Comparison of ENCODE assay signal across 8 cellular contexts in the genomic region with DNA sequence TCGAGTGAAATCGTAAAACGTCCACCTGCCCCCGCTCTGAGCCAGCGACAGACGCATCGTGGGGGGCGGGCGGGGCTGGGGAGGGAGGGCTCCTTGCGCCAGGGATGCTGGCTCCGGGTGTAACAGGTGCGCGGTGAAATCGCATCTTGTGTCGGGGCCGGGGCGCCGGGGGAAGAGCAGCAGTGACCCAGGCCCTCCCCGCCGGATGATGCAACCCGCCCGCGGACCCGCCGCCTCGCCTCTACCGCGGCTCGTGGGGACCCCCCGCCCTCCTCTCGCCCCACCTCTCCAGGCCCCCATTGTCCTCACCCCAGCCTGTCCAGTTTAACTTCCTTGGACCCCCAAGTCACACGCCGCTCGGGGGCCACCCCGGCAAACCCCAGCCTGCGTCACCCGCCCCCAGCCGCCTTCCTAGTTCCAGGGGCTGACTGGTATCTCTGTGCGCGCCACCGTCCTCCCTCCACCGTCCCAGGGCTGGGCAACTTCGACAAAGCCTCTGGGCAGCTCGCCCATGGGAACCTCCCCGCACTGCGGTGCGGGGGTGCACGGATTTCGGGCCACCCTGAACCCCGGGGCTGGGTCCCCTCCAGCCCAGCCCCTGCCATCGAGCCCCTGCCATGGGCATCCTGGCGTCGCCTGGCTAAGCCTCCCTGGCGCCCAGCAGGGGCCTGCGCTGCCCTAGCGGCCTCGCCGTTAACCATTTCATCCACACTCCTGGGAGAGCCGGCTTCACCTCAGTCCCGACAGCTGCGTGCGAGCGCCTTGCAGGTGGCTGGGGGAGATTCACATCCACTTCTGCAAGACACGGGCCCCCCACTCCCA. TPM values are rescaled to one million over a fixed set of nuclear protein-coding genes. Genes with fewer than 3 reads are reported as not detected.
A peak's percentile ranks its signal among the peaks of the same experiment; 100 is the strongest.
DNase-seq lines count a peak whose midpoint lies in the region; ATAC-seq and TF ChIP-seq lines count a peak whose summit lies in the region.

No MANE protein-coding gene starts in this region.

- H3K27me3 ChIP-seq in ectodermal cell (ENCODE audit: control insufficient read depth, insufficient read depth, low read length, poor library complexity, severe bottlenecking) (peaks cover 70% of the 10 kb centered on the region), colonic mucosa (peaks cover 54% of the 10 kb centered on the region)

- TF ChIP-seq CTCF in HEK293 (tag by site-specific recombination; IDR thresholded peaks at IDR 0.05): peak; percentile 83
- TF ChIP-seq CTCF in colonic mucosa (IDR thresholded peaks at IDR 0.05): no peak
- TF ChIP-seq CTCF in CD14-positive monocyte (IDR thresholded peaks at IDR 0.05): no peak

- peaks cover 47 to 85% (median 75%) of the 10 kb centered on the region in 3 donors for H3K27me3 Mint-ChIP-seq in CD14-positive monocyte (ENCODE audit: low read depth in 3 of 3)

- H3K4me1 Mint-ChIP-seq in CD14-positive monocyte: no peaks in the 10 kb centered on the region

- H3K27ac ChIP-seq in HEK293 (ENCODE audit: extremely low read depth, low read depth, low read length) (peak overlapping the region; percentile 73; the same call in 1 of the 2 replicates), ectodermal cell (ENCODE audit: insufficient read depth, low read depth, low read length, poor library complexity, severe bottlenecking) (peak overlapping the region; percentile 12), colonic mucosa (no peak overlapping the region)

- intact Hi-C loops in posterior cingulate gyrus (cut with DNase I): loop anchor here (10.0 kb wide), 1 partner anchor 256 kb away; the partner anchor contains the start of genes DUSP28 and RNPEPL1
- intact Hi-C loops in colonic mucosa (cut with DNase I): no loop called here
- intact Hi-C loops in CD14-positive monocyte (cut with micrococcal nuclease): no loop called here

- POLR2A ChIA-PET in HEK293 (lab: Yijun Ruan, JAX): interaction anchor here (0.9 to 1.4 kb wide), 4 partner anchors 11 to 21 kb away, joined by 3 to 5 read pairs (median 3); no protein-coding TSS in a partner anchor

- ATAC-seq in GM21423 (IDR thresholded peaks at IDR 0.05; ENCODE audit: unreplicated experiment): no peak

- no peak overlapping the region for H3K27ac Mint-ChIP-seq in CD14-positive monocyte

- WGBS in ectodermal cell, 2 experiments: 0% methylated on average over 64 of the region's 64 CpGs

- H3K36me3 ChIP-seq in HEK293 (ENCODE audit: control insufficient read depth in 2 of 2, insufficient read depth in 1 of 2, low read length in 2 of 2) (peaks cover 0 to 5% of the 10 kb centered on the region in 2 experiments; a peak in 1 of 3 replicates), ectodermal cell (ENCODE audit: control insufficient read depth, insufficient read depth, low read length) (no peaks in the 10 kb centered on the region), colonic mucosa (no peaks in the 10 kb centered on the region)

- H3K4me3 ChIP-seq in HEK293 (ENCODE audit: low read depth, low read length): peak overlapping the region; percentile 52
- H3K4me3 ChIP-seq in ectodermal cell (ENCODE audit: insufficient read depth, low read depth, low read length): peak overlapping the region; percentile 54
- no peak overlapping the region for H3K4me3 ChIP-seq in colonic mucosa

- CTCF ChIA-PET in HEK293 (lab: Yijun Ruan, JAX): interaction anchor here (1.5 kb wide), 1 partner anchor 20 kb away, joined by 9 read pairs; no protein-coding TSS in a partner anchor

- H3K9me3 ChIP-seq in HEK293 (ENCODE audit: control insufficient read depth, insufficient read depth, low read depth, low read length): no peaks in the 10 kb centered on the region
- no peaks in the 10 kb centered on the region for H3K9me3 ChIP-seq in ectodermal cell (ENCODE audit: control insufficient read depth, low read length)
- H3K9me3 ChIP-seq in colonic mucosa: no peaks in the 10 kb centered on the region

- no peak overlapping the region for H3K9ac ChIP-seq in colonic mucosa (ENCODE audit: low read depth in 2 of 2, low read length in 2 of 2)

- H3K4me3 Mint-ChIP-seq in CD14-positive monocyte: peak overlapping the region in 1 of 2 donors; percentile 84

- peaks cover 0 to 1% of the 10 kb centered on the region in 2 donors for H3K36me3 Mint-ChIP-seq in CD14-positive monocyte

- DNase-seq in NCI-H82 (lab: John Stamatoyannopoulos, UW): peak; percentile 81
- peak; percentile 48 to 94 (median 62) for DNase-seq in posterior cingulate gyrus
- no peak for DNase-seq in colonic mucosa
- no peak for DNase-seq in CD14-positive monocyte (ENCODE audit: low spot score)
- DNase-seq in HuH-7.5 (ENCODE audit: low spot score): no peak

- H3K4me1 ChIP-seq in HEK293 (ENCODE audit: control insufficient read depth, insufficient read depth, low read length) (peaks cover 5% of the 10 kb centered on the region; the same call in 1 of the 2 replicates), ectodermal cell (ENCODE audit: control insufficient read depth, insufficient read depth, low read length) (peaks cover 16% of the 10 kb centered on the region), colonic mucosa (no peaks in the 10 kb centered on the region)

- peaks cover 6 to 23% (median 9%) of the 10 kb centered on the region in 7 donors for H3K9me3 Mint-ChIP-seq in CD14-positive monocyte

TF ChIP-seq in HEK293, 187 proteins besides CTCF, POLR2A, EP300 and RAD21 (continues in another document):
- TF ChIP-seq ZBTB26 (tag by site-specific recombination; optimal IDR thresholded peaks at IDR 0.05) (peak; percentile 77), ZNF335 (tag by site-specific recombination; conservative IDR thresholded peaks at IDR 0.05) (peak; percentile 80), ZNF398 (tag by site-specific recombination; IDR thresholded peaks at IDR 0.05) (peak; percentile 56; the same call in 1 of the 2 replicates), ZBTB20 (tag by site-specific recombination; IDR thresholded peaks at IDR 0.05) (peak; percentile 89)
- TF ChIP-seq, protein P1, sequence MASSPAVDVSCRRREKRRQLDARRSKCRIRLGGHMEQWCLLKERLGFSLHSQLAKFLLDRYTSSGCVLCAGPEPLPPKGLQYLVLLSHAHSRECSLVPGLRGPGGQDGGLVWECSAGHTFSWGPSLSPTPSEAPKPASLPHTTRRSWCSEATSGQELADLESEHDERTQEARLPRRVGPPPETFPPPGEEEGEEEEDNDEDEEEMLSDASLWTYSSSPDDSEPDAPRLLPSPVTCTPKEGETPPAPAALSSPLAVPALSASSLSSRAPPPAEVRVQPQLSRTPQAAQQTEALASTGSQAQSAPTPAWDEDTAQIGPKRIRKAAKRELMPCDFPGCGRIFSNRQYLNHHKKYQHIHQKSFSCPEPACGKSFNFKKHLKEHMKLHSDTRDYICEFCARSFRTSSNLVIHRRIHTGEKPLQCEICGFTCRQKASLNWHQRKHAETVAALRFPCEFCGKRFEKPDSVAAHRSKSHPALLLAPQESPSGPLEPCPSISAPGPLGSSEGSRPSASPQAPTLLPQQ (tag by site-specific recombination; IDR thresholded peaks at IDR 0.05): 0 out of 2 replicates have a peak, but pooled peaks have one; percentile 14

RNA-seq across cellular contexts. Expression of gene KIF1A, which starts 0.8 kb away (rescaled TPM):
- polyA plus RNA-seq in ectodermal cell (2013, experiment 1 of 4): 30.7 TPM
- 38.8 TPM for polyA plus RNA-seq in ectodermal cell (2013, experiment 2 of 4)
- polyA plus RNA-seq in ectodermal cell (2013, experiment 3 of 4): 15.4 TPM
- 17.8 TPM for polyA plus RNA-seq in ectodermal cell (2013, experiment 4 of 4)
- 1 to 10 TPM; 1.9 to 4.3 TPM for total RNA-seq in colonic mucosa
- polyA plus RNA-seq in CD14-positive monocyte: not detected

RNA-seq across cellular contexts. Expression of gene AGXT, which starts 47.8 kb away (rescaled TPM):
- not detected for polyA plus RNA-seq in ectodermal cell (2013, experiment 1 of 4)
- polyA plus RNA-seq in ectodermal cell (2013, experiment 2 of 4): not detected
- not detected for polyA plus RNA-seq in ectodermal cell (2013, experiment 3 of 4)
- not detected for polyA plus RNA-seq in ectodermal cell (2013, experiment 4 of 4)
- total RNA-seq in colonic mucosa: 1 to 10 TPM; 1.9 to 6.1 TPM
- not detected for polyA plus RNA-seq in CD14-positive monocyte

Comparison
In these comparisons a context has a peak if more than half of its experiments do, and no peak if none do; other contexts are left out.
1. DNase-seq: peak in NCI-H82 (single experiment) and posterior cingulate gyrus (10 of 10); none in colonic mucosa (single experiment), CD14-positive monocyte (single experiment) and HuH-7.5 (single experiment).